ENCODE assay signal across 33 cellular contexts in the genomic region with DNA sequence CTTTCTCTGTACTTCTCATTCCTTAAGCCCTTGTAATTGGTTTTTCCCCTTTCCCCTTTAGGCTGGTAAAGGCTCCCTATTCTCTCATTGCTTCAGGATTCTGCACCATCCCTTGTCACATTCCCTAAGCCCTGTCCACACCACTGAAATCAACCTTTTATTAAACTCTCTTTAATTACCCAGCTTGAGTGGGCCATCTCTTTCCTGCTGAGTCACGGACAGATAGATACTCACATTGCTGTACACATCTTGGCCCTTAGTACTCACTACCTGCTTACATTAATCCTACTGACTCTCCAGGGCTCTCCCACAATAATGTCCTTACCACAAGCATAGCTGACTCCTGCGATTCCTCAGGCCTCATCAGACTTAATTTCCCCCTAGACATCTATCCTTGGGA.
DNase-seq lines count a peak whose midpoint lies in the region; ATAC-seq, FAIRE-seq and TF ChIP-seq lines count a peak whose summit lies in the region.
"Had no signal": no experiment of that assay in that cellular context is flagged by ENCODE, and none has a peak within 500 bp of the region (broad histone marks: within the 10 kb centered on the region; RNA-seq: fewer than 3 reads in every experiment).

No MANE protein-coding gene starts in this region.

- no peak for TF ChIP-seq CTCF in K562 (IDR thresholded peaks at IDR 0.05 in 2 of 3, conservative IDR thresholded peaks at IDR 0.05 in 1 of 3; ENCODE audit: insufficient read depth in 2 of 3, low read depth in 1 of 3, low read length in 3 of 3)

- in situ Hi-C loops in K562 (cut with MboI) = no loop called here

- no peak for TF ChIP-seq EP300 in K562 (IDR thresholded peaks at IDR 0.05; ENCODE audit: low read length)

- H3K79me2 ChIP-seq in K562 (ENCODE audit: control insufficient read depth, insufficient read depth, low read length) = no peaks in the 10 kb centered on the region

- no peak overlapping the region for H3K9ac ChIP-seq in K562 (ENCODE audit: insufficient read depth in 1 of 2, low read depth in 2 of 2, low read length in 2 of 2)
- H3K9ac ChIP-seq: BLaER1; BLaER1 treated with 17β-estradiol and CSF1 and Interleukin-3, amounts not matched to agents 10 nM and 100 nM had no signal

- no peak overlapping the region for H3K4me2 ChIP-seq in K562 (ENCODE audit: insufficient read depth, low read length)
- H3K4me2 ChIP-seq: A549; BLaER1; BLaER1 treated with 17β-estradiol and CSF1 and Interleukin-3, amounts not matched to agents 10 nM and 100 nM had no signal

- intact Hi-C loops in K562 (cut with micrococcal nuclease) = no loop called here

- CTCF ChIA-PET in K562 (lab: Yijun Ruan, JAX; ENCODE audit: low intra/inter-chr PET ratio) = no interaction called here

- no TSS peak for BruUV-seq in K562 (replicated peaks; lab: Mats Ljungman, UMichigan)

- TF ChIP-seq POLR2A in K562 (conservative IDR thresholded peaks at IDR 0.05) = no peak

- FAIRE-seq in K562 (lab: Jason Lieb, UNC) = peak; percentile 35
- FAIRE-seq: A204.1, A549, D721Med had no signal

- H3K4me3 ChIP-seq in K562 = no peak overlapping the region
- H3K4me3 ChIP-seq: A549; BLaER1; BLaER1 treated with 17β-estradiol and CSF1 and Interleukin-3, amounts not matched to agents 10 nM and 100 nM had no signal

- ATAC-seq in K562 = peak; percentile 41; the same call in 1 of the 3 replicates
- ATAC-seq: A549; CD8-positive, alpha-beta T cell had no signal

- no peak for TF ChIP-seq RAD21 in K562 (CRISPR knock-in tag; conservative IDR thresholded peaks at IDR 0.05 in 1 of 2, IDR thresholded peaks at IDR 0.05 in 1 of 2)

- H3K9me3 ChIP-seq in K562 (replicated peaks; ENCODE audit: control insufficient read depth, insufficient read depth, low read depth, low read length) = no peaks in the 10 kb centered on the region
- H3K9me3 ChIP-seq: A549; BE2C; BLaER1; BLaER1 treated with 17β-estradiol and CSF1 and Interleukin-3, amounts not matched to agents 10 nM and 100 nM; Caco-2 had no signal

- no peak overlapping the region for H3K27ac ChIP-seq in K562 (ENCODE audit: extremely low read depth, low read depth, low read length)
- H3K27ac ChIP-seq: 22Rv1; A549; BLaER1; BLaER1 treated with 17β-estradiol and CSF1 and Interleukin-3, amounts not matched to agents 10 nM and 100 nM; C4-2B had no signal

- 0 out of 2 replicates have a peak overlapping the region, but pooled peaks have one; percentile 22 for H2AFZ ChIP-seq in K562 (ENCODE audit: low read depth, low read length)

- H4K20me1 ChIP-seq in K562 (replicated peaks; ENCODE audit: control insufficient read depth, insufficient read depth, low read length) = no peaks in the 10 kb centered on the region
- H4K20me1 ChIP-seq: BLaER1; BLaER1 treated with 17β-estradiol and CSF1 and Interleukin-3, amounts not matched to agents 10 nM and 100 nM had no signal

- POLR2A ChIA-PET in K562 (lab: Yijun Ruan, JAX) = no interaction called here

- H3K27me3 ChIP-seq in K562 (ENCODE audit: control insufficient read depth in 2 of 2, insufficient read depth in 2 of 2, low read length in 2 of 2) = no peaks in the 10 kb centered on the region
- H3K27me3 ChIP-seq: BE2C; BLaER1; BLaER1 treated with 17β-estradiol and CSF1 and Interleukin-3, amounts not matched to agents 10 nM and 100 nM had no signal

- H3K9me1 ChIP-seq in K562 (ENCODE audit: control insufficient read depth, insufficient read depth, low read length) = no peaks in the 10 kb centered on the region

- 18% methylated on average over 2 of the region's 2 CpGs for WGBS in K562 (ENCODE audit: insufficient coverage, low coverage, missing lambda C conversion rate)

- DNase-seq in NCI-H82 (lab: John Stamatoyannopoulos, UW) = peak; percentile 83
- peak; percentile 56 for DNase-seq in NCI-H82 treated with DMSO at 0.1 percent for 48 hours (lab: John Stamatoyannopoulos, UW; ENCODE audit: unreplicated experiment)
- DNase-seq in K562 (ENCODE audit: extremely low read depth in 1 of 4, low spot score in 3 of 4) = peak in 1 of 4 experiments; percentile 8
- no peak for DNase-seq in NCI-H187 (lab: John Stamatoyannopoulos, UW)
- DNase-seq in RPMI8226 = no peak
- no peak for DNase-seq in nucleus accumbens (lab: John Stamatoyannopoulos, UW)
- DNase-seq: 8988T; ACHN; AML-193; BE2C; C1 segment of cervical spinal cord; Caco-2; Calu3; CD4-positive, alpha-beta memory T cell; CD4-positive, alpha-beta T cell; CD4-positive, CD25-positive, alpha-beta regulatory T cell; CD8-positive, alpha-beta memory T cell; CD8-positive, alpha-beta T cell; COR-L47; DMS 273 treated with DMSO at 0.1 percent for 48 hours; DMS153; DMS53; DMS79; DMS79 treated with DMSO at 0.1 percent for 48 hours; DND-41; EL had no signal

- no peaks in the 10 kb centered on the region; a peak in 2 of 5 replicates for H3K4me1 ChIP-seq in K562 (replicated peaks in 1 of 2; ENCODE audit: control insufficient read depth in 2 of 2, insufficient read depth in 2 of 2, low read length in 2 of 2)
- H3K4me1 ChIP-seq: A549; BLaER1; BLaER1 treated with 17β-estradiol and CSF1 and Interleukin-3, amounts not matched to agents 10 nM and 100 nM; Caco-2 had no signal

- no peaks in the 10 kb centered on the region for H3K36me3 ChIP-seq in K562 (ENCODE audit: control insufficient read depth, insufficient read depth, low read length)
- H3K36me3 ChIP-seq: BE2C; BLaER1; BLaER1 treated with 17β-estradiol and CSF1 and Interleukin-3, amounts not matched to agents 10 nM and 100 nM had no signal

TF ChIP-seq in K562, 482 proteins besides CTCF, POLR2A, EP300 and RAD21 (continues in another document):
- TF ChIP-seq ZNF197 (CRISPR knock-in tag; IDR thresholded peaks at IDR 0.05; ENCODE audit: low read depth) = no peak
- TF ChIP-seq ARNT (IDR thresholded peaks at IDR 0.05) = no peak
- no peak for TF ChIP-seq RBM22 (IDR thresholded peaks at IDR 0.05; ENCODE audit: low read depth, low read length, poor library complexity, severe bottlenecking)
- no peak for TF ChIP-seq ZEB2 (IDR thresholded peaks at IDR 0.05)
- TF ChIP-seq BACH1 (tag; IDR thresholded peaks at IDR 0.05) = no peak
- no peak for TF ChIP-seq ZBED1 (IDR thresholded peaks at IDR 0.05)
- peak; percentile 81 for TF ChIP-seq MAFG (tag; conservative IDR thresholded peaks at IDR 0.05)
- TF ChIP-seq ZNF282 (CRISPR knock-in tag; IDR thresholded peaks at IDR 0.05) = no peak
- no peak for TF ChIP-seq CCNT2 (IDR thresholded peaks at IDR 0.05; ENCODE audit: borderline replicate concordance, extremely low read depth, insufficient read length, low read depth, low read length)
- no peak for TF ChIP-seq BRCA1 (IDR thresholded peaks at IDR 0.05)
- TF ChIP-seq BRCA1 (CRISPR knock-in tag; IDR thresholded peaks at IDR 0.05) = no peak
- no peak for TF ChIP-seq SOX6 (IDR thresholded peaks at IDR 0.05)
- TF ChIP-seq C11orf30 (IDR thresholded peaks at IDR 0.05; ENCODE audit: low read depth) = peak; percentile 65; the same call in 1 of the 2 replicates
- no peak for TF ChIP-seq E4F1 (CRISPR knock-in tag; IDR thresholded peaks at IDR 0.05; ENCODE audit: borderline replicate concordance)
- no peak for TF ChIP-seq GATA2 (CRISPR knock-in tag; IDR thresholded peaks at IDR 0.05)
- peak; percentile 66 for TF ChIP-seq ZNF316 (IDR thresholded peaks at IDR 0.05)
- no peak for TF ChIP-seq LARP7 (IDR thresholded peaks at IDR 0.05)
- TF ChIP-seq, protein P1, sequence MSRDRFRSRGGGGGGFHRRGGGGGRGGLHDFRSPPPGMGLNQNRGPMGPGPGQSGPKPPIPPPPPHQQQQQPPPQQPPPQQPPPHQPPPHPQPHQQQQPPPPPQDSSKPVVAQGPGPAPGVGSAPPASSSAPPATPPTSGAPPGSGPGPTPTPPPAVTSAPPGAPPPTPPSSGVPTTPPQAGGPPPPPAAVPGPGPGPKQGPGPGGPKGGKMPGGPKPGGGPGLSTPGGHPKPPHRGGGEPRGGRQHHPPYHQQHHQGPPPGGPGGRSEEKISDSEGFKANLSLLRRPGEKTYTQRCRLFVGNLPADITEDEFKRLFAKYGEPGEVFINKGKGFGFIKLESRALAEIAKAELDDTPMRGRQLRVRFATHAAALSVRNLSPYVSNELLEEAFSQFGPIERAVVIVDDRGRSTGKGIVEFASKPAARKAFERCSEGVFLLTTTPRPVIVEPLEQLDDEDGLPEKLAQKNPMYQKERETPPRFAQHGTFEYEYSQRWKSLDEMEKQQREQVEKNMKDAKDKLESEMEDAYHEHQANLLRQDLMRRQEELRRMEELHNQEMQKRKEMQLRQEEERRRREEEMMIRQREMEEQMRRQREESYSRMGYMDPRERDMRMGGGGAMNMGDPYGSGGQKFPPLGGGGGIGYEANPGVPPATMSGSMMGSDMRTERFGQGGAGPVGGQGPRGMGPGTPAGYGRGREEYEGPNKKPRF (IDR thresholded peaks at IDR 0.05; ENCODE audit: low read depth, low read length) = no peak
- TF ChIP-seq HMG20B (CRISPR knock-in tag; IDR thresholded peaks at IDR 0.05) = no peak
- TF ChIP-seq PRPF4 (IDR thresholded peaks at IDR 0.05; ENCODE audit: insufficient read depth, low read depth, low read length, poor library complexity, severe bottlenecking) = no peak
- no peak for TF ChIP-seq BDP1 (IDR thresholded peaks at IDR 0.05; ENCODE audit: insufficient read depth, insufficient read length)

Comparison
In these comparisons a context has a peak if more than half of its experiments do, and no peak if none do; other contexts are left out.
1. DNase-seq: peak in NCI-H82 (single experiment) and NCI-H82 treated with DMSO at 0.1 percent for 48 hours (single experiment); none in NCI-H187 (0 of 2), RPMI8226 (single experiment) and nucleus accumbens (0 of 56).